ENCODE assay signal across 10 cellular contexts in genomic region chrX:41512394-41512793, GRCh38.
DNase-seq lines count a peak whose midpoint lies in the region; ATAC-seq, FAIRE-seq and TF ChIP-seq lines count a peak whose summit lies in the region.
"Had no signal": no experiment of that assay in that cellular context is flagged by ENCODE, and none has a peak within 500 bp of the region (broad histone marks: within the 10 kb centered on the region; RNA-seq: fewer than 3 reads in every experiment).

No MANE protein-coding gene starts in this region.

- no peak for TF ChIP-seq CTCF in mucosa of descending colon (IDR thresholded peaks at IDR 0.05)

- no peaks in the 10 kb centered on the region for H3K36me3 ChIP-seq in mucosa of descending colon (ENCODE audit: low read depth)
- H3K36me3 ChIP-seq: sigmoid colon had no signal

- peak; percentile 96 for ATAC-seq in GM19043 (IDR thresholded peaks at IDR 0.05; ENCODE audit: low read depth, unreplicated experiment)
- ATAC-seq in GM21786 (IDR thresholded peaks at IDR 0.05; ENCODE audit: unreplicated experiment) = peak; percentile 80
- ATAC-seq in HG03520 (IDR thresholded peaks at IDR 0.05; ENCODE audit: unreplicated experiment) = peak; percentile 93
- ATAC-seq in mucosa of descending colon = peak; percentile 51
- ATAC-seq in sciatic nerve = no peak

- FAIRE-seq in RCC 7860 (lab: Jason Lieb, UNC) = no peak
- FAIRE-seq: astrocyte had no signal

- no peaks in the 10 kb centered on the region for H3K4me1 ChIP-seq in mucosa of descending colon (ENCODE audit: low read depth)
- H3K4me1 ChIP-seq: sigmoid colon had no signal

- intact Hi-C loops in mucosa of descending colon (cut with DNase I, micrococcal nuclease) (no loop called here), sciatic nerve (cut with DNase I) (no loop called here)

- DNase-seq in mucosa of descending colon = no peak
- no peak for DNase-seq in RCC 7860 (ENCODE audit: low spot score)
- no peak for DNase-seq in sciatic nerve (ENCODE audit: low spot score)
- no peak for DNase-seq in DMS79 treated with DMSO at 0.1 percent for 48 hours (lab: John Stamatoyannopoulos, UW)
- DNase-seq: sigmoid colon; stimulated activated naive CD4-positive, alpha-beta T cell had no signal

- no peaks in the 10 kb centered on the region for H3K9me3 ChIP-seq in mucosa of descending colon
- H3K9me3 ChIP-seq: sigmoid colon had no signal

- no peak overlapping the region for H3K4me3 ChIP-seq in mucosa of descending colon
- H3K4me3 ChIP-seq: sigmoid colon had no signal
